ENCODE assay signal across 23 cellular contexts in the genomic region with DNA sequence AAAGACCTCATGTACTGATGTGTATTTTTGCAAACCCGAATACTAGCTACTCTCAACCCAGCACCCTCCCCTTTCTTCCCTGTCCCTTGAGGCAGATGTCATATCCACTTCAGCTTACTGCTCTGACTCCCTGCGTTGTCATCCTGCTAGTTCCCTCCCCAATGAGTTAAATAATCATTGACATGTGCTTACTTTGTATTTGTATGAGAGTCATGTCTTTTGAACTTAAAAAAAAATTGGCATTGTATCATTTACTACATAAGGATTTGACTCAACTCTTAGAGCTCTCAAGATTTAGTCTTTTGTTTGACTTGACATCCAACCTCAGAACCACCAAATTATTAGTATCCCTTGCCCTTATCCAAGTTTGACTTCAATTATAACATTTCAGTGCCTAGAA.
"Had no signal": no experiment of that assay in that cellular context is flagged by ENCODE, and none has a peak within 500 bp of the region (broad histone marks: within the 10 kb centered on the region; RNA-seq: fewer than 3 reads in every experiment).

No MANE protein-coding gene starts in this region.

- H3K4me3 ChIP-seq: colonic mucosa, hepatocyte, lower lobe of right lung, smooth muscle cell, stomach, thoracic aorta had no signal

- H3K79me2 ChIP-seq: hepatocyte, parathyroid adenoma had no signal

- H3K4me3 Mint-ChIP-seq: activated B cell treated with CpG ODN at 0.5 μM for 24 hours; activated CD4-positive, alpha-beta memory T cell treated with anti-CD3 and anti-CD28 coated beads, Interleukin-2, amount 10 ng/mL, durations not matched to agents 7 days and 5 days; activated CD8-positive, alpha-beta memory T cell treated with anti-CD3 and anti-CD28 coated beads, Interleukin-2, amount 10 ng/mL, durations not matched to agents 7 days and 5 days; activated naive CD4-positive, alpha-beta T cell treated with anti-CD3 and anti-CD28 coated beads for 36 hours; central memory CD8-positive, alpha-beta T cell; endodermal cell; natural killer cell; stimulated activated effector memory CD8-positive, alpha-beta T cell treated with anti-CD3 and anti-CD28 coated beads, Interleukin-12 subunit alpha, Interleukin-12 subunit beta, amount 100 ng/mL, for 72 hours; T-helper 2 cell treated with Interferon-gamma antibody and Interleukin-4, amounts not matched to agents 5 μg/mL and 100 μg/mL, for 36 hours had no signal

- H2AFZ ChIP-seq: hepatocyte, parathyroid adenoma had no signal

- H3K9me3 Mint-ChIP-seq: activated CD4-positive, alpha-beta memory T cell treated with anti-CD3 and anti-CD28 coated beads, Interleukin-2, amount 10 ng/mL, durations not matched to agents 7 days and 5 days; central memory CD8-positive, alpha-beta T cell; natural killer cell; stimulated activated effector memory CD8-positive, alpha-beta T cell treated with anti-CD3 and anti-CD28 coated beads, Interleukin-12 subunit alpha, Interleukin-12 subunit beta, amount 100 ng/mL, for 72 hours; T-helper 2 cell treated with Interferon-gamma antibody and Interleukin-4, amounts not matched to agents 5 μg/mL and 100 μg/mL, for 36 hours had no signal

- H3K27ac ChIP-seq: brain microvascular endothelial cell, colonic mucosa, hepatocyte, lower lobe of right lung, neutrophil, parathyroid adenoma, stomach, thoracic aorta had no signal

- H3K36me3 ChIP-seq: brain microvascular endothelial cell, colonic mucosa, lower lobe of right lung, neutrophil, stomach, thoracic aorta had no signal

- H3K36me3 Mint-ChIP-seq: activated CD8-positive, alpha-beta memory T cell treated with anti-CD3 and anti-CD28 coated beads, Interleukin-2, amount 10 ng/mL, durations not matched to agents 7 days and 5 days; natural killer cell; stimulated activated effector memory CD8-positive, alpha-beta T cell treated with anti-CD3 and anti-CD28 coated beads, Interleukin-12 subunit alpha, Interleukin-12 subunit beta, amount 100 ng/mL, for 72 hours had no signal

- ATAC-seq: activated CD8-positive, alpha-beta memory T cell treated with anti-CD3 and anti-CD28 coated beads, Interleukin-2, amount 10 ng/mL, durations not matched to agents 7 days and 5 days; lower lobe of right lung; natural killer cell; sciatic nerve; stimulated activated effector memory CD8-positive, alpha-beta T cell treated with anti-CD3 and anti-CD28 coated beads, Interleukin-12 subunit alpha, Interleukin-12 subunit beta, amount 100 ng/mL, for 72 hours had no signal

- H3K9ac ChIP-seq: parathyroid adenoma had no signal

- H3K4me1 ChIP-seq: colonic mucosa, lower lobe of right lung, parathyroid adenoma, stomach had no signal

- H3K4me2 ChIP-seq: hepatocyte, smooth muscle cell had no signal

- H3K27me3 ChIP-seq: brain microvascular endothelial cell, colonic mucosa, hepatocyte, neutrophil, stomach had no signal

- H3K4me1 Mint-ChIP-seq: activated CD4-positive, alpha-beta memory T cell treated with anti-CD3 and anti-CD28 coated beads, Interleukin-2, amount 10 ng/mL, durations not matched to agents 7 days and 5 days; activated CD8-positive, alpha-beta memory T cell treated with anti-CD3 and anti-CD28 coated beads, Interleukin-2, amount 10 ng/mL, durations not matched to agents 7 days and 5 days; central memory CD8-positive, alpha-beta T cell; natural killer cell; stimulated activated effector memory CD8-positive, alpha-beta T cell treated with anti-CD3 and anti-CD28 coated beads, Interleukin-12 subunit alpha, Interleukin-12 subunit beta, amount 100 ng/mL, for 72 hours had no signal

- DNase-seq: activated B cell treated with CpG ODN at 0.5 μM for 24 hours; activated CD4-positive, alpha-beta memory T cell treated with anti-CD3 and anti-CD28 coated beads, Interleukin-2, amount 10 ng/mL, durations not matched to agents 7 days and 5 days; activated CD4-positive, alpha-beta T cell treated with anti-CD3 and anti-CD28 coated beads for 4 hours; activated CD8-positive, alpha-beta memory T cell treated with anti-CD3 and anti-CD28 coated beads, Interleukin-2, amount 10 ng/mL, durations not matched to agents 7 days and 5 days; activated naive CD4-positive, alpha-beta T cell treated with anti-CD3 and anti-CD28 coated beads for 36 hours; anterior cingulate cortex; brain microvascular endothelial cell; colonic mucosa; endodermal cell; islet precursor cell; lower lobe of right lung; natural killer cell; stimulated activated CD4-positive, alpha-beta T cell treated with anti-CD3 and anti-CD28 coated beads, Interleukin-4, amount 100 ng/mL, for 1 hour; stomach had no signal

- H3K9me3 ChIP-seq: colonic mucosa, lower lobe of right lung, neutrophil, thoracic aorta had no signal

- H3K27ac Mint-ChIP-seq: activated B cell treated with CpG ODN at 0.5 μM for 24 hours; activated CD4-positive, alpha-beta memory T cell treated with anti-CD3 and anti-CD28 coated beads, Interleukin-2, amount 10 ng/mL, durations not matched to agents 7 days and 5 days; activated CD8-positive, alpha-beta memory T cell treated with anti-CD3 and anti-CD28 coated beads, Interleukin-2, amount 10 ng/mL, durations not matched to agents 7 days and 5 days; activated naive CD4-positive, alpha-beta T cell treated with anti-CD3 and anti-CD28 coated beads for 36 hours; endodermal cell; natural killer cell; stimulated activated effector memory CD8-positive, alpha-beta T cell treated with anti-CD3 and anti-CD28 coated beads, Interleukin-12 subunit alpha, Interleukin-12 subunit beta, amount 100 ng/mL, for 72 hours; T-helper 2 cell treated with Interferon-gamma antibody and Interleukin-4, amounts not matched to agents 5 μg/mL and 100 μg/mL, for 36 hours had no signal

- H3K27me3 Mint-ChIP-seq: activated B cell treated with CpG ODN at 0.5 μM for 24 hours; activated CD4-positive, alpha-beta memory T cell treated with anti-CD3 and anti-CD28 coated beads, Interleukin-2, amount 10 ng/mL, durations not matched to agents 7 days and 5 days had no signal
